In genomic region chr6:147257760-147258159, GRCh38 we compare ENCODE assay signal across 10 cellular contexts.
"Had no signal": no experiment of that assay in that cellular context is flagged by ENCODE, and none has a peak within 500 bp of the region (broad histone marks: within the 10 kb centered on the region; RNA-seq: fewer than 3 reads in every experiment).

No MANE protein-coding gene starts in this region.

- FAIRE-seq: HTR-8/SVneo had no signal

- H3K9me3 Mint-ChIP-seq: HFFc6 had no signal

- H3K4me3 ChIP-seq: GM23248, HAP-1 had no signal

- H3K4me2 ChIP-seq: KMS-11 had no signal

- DNase-seq: GM23248, GOT3, H7, HFFc6, IMR-90, KBM-7 had no signal

- H2AFZ ChIP-seq: GM23248 had no signal

- H3K9me3 ChIP-seq: HAP-1 had no signal

- H3K36me3 ChIP-seq: HAP-1 had no signal

- H3K4me3 Mint-ChIP-seq: HFFc6 had no signal

- ATAC-seq: HCT116 had no signal

- H3K27ac Mint-ChIP-seq: HFFc6 had no signal

- H3K9ac ChIP-seq: GM23248, KMS-11 had no signal

- H3K4me1 ChIP-seq: HAP-1 had no signal

- H3K27ac ChIP-seq: GM23248, KMS-11 had no signal
